Comparison of ENCODE assay signal across 26 cellular contexts in genomic region chr9:9603345-9603744, GRCh38.
"Had no signal": no experiment of that assay in that cellular context is flagged by ENCODE, and none has a peak within 500 bp of the region (broad histone marks: within the 10 kb centered on the region; RNA-seq: fewer than 3 reads in every experiment).

No MANE protein-coding gene starts in this region.

- ATAC-seq: HepG2, T-cell had no signal

- H3K36me3 ChIP-seq: MG63, SJSA1 had no signal

- DNase-seq: IMR-90, Karpas-422, KG1, MG63, NCI-H1092, NCI-H1105 treated with DMSO at 0.1 percent for 48 hours, NCI-H1417 treated with DMSO at 0.1 percent for 48 hours, NCI-H146, NCI-H1694 treated with DMSO at 0.1 percent for 48 hours, NCI-H1930, NCI-H2081, NCI-H2107, NCI-H2171 treated with DMSO at 0.1 percent for 48 hours, NCI-H345, NCI-H446 treated with DMSO at 0.1 percent for 48 hours, NCI-H510A treated with DMSO at 0.1 percent for 48 hours, NCI-H526, Right ventricle myocardium superior, RPMI8226, SIG-M5, SW 1271, T-cell had no signal

- H3K27ac ChIP-seq: SJSA1, SK-N-MC had no signal

- H3K27me3 ChIP-seq: MG63, SJSA1 had no signal

- H3K4me3 ChIP-seq: MG63, SJSA1, SK-N-MC had no signal

- FAIRE-seq: HepG2, RCC 7860 had no signal

- H3K9me3 ChIP-seq: MG63, SJSA1 had no signal

- H3K4me1 ChIP-seq: SJSA1 had no signal
